ENCODE assay signal across 10 cellular contexts in genomic region chrX:55919367-55920221, GRCh38.
DNase-seq lines count a peak whose midpoint lies in the region; ATAC-seq, FAIRE-seq and TF ChIP-seq lines count a peak whose summit lies in the region.
"Had no signal": no experiment of that assay in that cellular context is flagged by ENCODE, and none has a peak within 500 bp of the region (broad histone marks: within the 10 kb centered on the region; RNA-seq: fewer than 3 reads in every experiment).

No MANE protein-coding gene starts in this region.

- peak; percentile 46 for TF ChIP-seq RAD21 in GM12878 (IDR thresholded peaks at IDR 0.05; ENCODE audit: insufficient read depth, low read depth, low read length)

- peak overlapping the region; percentile 41 for H2AFZ ChIP-seq in GM12878 (ENCODE audit: control insufficient read depth, low read depth, low read length)

- FAIRE-seq in GM12878 (lab: Jason Lieb, UNC) = peak; percentile 93

- peak overlapping the region; percentile 83 for H3K4me2 ChIP-seq in GM12878 (ENCODE audit: control insufficient read depth, insufficient read depth)

- H3K4me1 Mint-ChIP-seq in activated naive CD4-positive, alpha-beta T cell treated with anti-CD3 and anti-CD28 coated beads, Interleukin-2, amount 10 ng/mL, durations not matched to agents 7 days and 5 days = no peaks in the 10 kb centered on the region
- H3K4me1 Mint-ChIP-seq: nephron progenitor cell had no signal

- H3K36me3 ChIP-seq in GM12878 (ENCODE audit: control insufficient read depth in 2 of 2, insufficient read depth in 2 of 2, low read length in 1 of 2) = no peaks in the 10 kb centered on the region
- H3K36me3 ChIP-seq in suprapubic skin = no peaks in the 10 kb centered on the region

- H3K9me3 ChIP-seq in GM12878 (replicated peaks; ENCODE audit: control insufficient read depth, insufficient read depth, low read length) (no peaks in the 10 kb centered on the region; the same call in 2 of the 3 replicates), suprapubic skin (no peaks in the 10 kb centered on the region)

- BruUV-seq in GM12878 (replicated peaks; lab: Mats Ljungman, UMichigan) = no TSS peak

- CTCF ChIA-PET in GM12878 (lab: Yijun Ruan, JAX) = interaction anchor here (0.6 to 2.3 kb wide), 21 partner anchors 10 to 809 kb away, joined by 3 to 33 read pairs (median 4); partner anchors contain the start of genes NBDY and RRAGB
- CTCF ChIA-PET in activated naive CD4-positive, alpha-beta T cell treated with anti-CD3 and anti-CD28 coated beads, Interleukin-2, amount 10 ng/mL, durations not matched to agents 7 days and 5 days (lab: Charles Lee) = interaction anchor here (1.3 kb wide), 1 partner anchor 12 kb away, joined by 3 read pairs; no protein-coding TSS in a partner anchor

- DNase-seq in GM12878 (ENCODE audit: low read depth, low spot score) (peak; percentile 85), occipital lobe (lab: John Stamatoyannopoulos, UW) (no peak), suprapubic skin (ENCODE audit: low spot score in 2 of 2) (no peak)
- DNase-seq in stimulated activated CD8-positive, alpha-beta memory T cell treated with anti-CD3 and anti-CD28 coated beads, Interleukin-4, amount 100 ng/mL, for 48 hours = no peak
- DNase-seq in activated naive CD4-positive, alpha-beta T cell treated with anti-CD3 and anti-CD28 coated beads, Interleukin-2, amount 10 ng/mL, durations not matched to agents 7 days and 5 days = no peak
- DNase-seq: activated naive CD4-positive, alpha-beta T cell treated with Interleukin-2 at 50 U/mL for 16 hours; nephron progenitor cell had no signal

- peak overlapping the region; percentile 73 for H3K9ac ChIP-seq in GM12878 (ENCODE audit: control insufficient read depth, insufficient read depth, low read length)

- TF ChIP-seq CTCF in GM12878 (IDR thresholded peaks at IDR 0.05 in 2 of 3, conservative IDR thresholded peaks at IDR 0.05 in 1 of 3; ENCODE audit: control insufficient read depth in 2 of 3, extremely low read depth in 1 of 3, insufficient read depth in 1 of 3, low read depth in 3 of 3, low read length in 3 of 3) (peak; percentile 23 to 31 (median 25); a peak in 3 of 6 replicates), suprapubic skin (IDR thresholded peaks at IDR 0.05) (no peak)

- no peaks in the 10 kb centered on the region for H3K27me3 Mint-ChIP-seq in activated naive CD4-positive, alpha-beta T cell treated with anti-CD3 and anti-CD28 coated beads, Interleukin-2, amount 10 ng/mL, durations not matched to agents 7 days and 5 days

- H3K9me3 Mint-ChIP-seq in activated naive CD4-positive, alpha-beta T cell treated with anti-CD3 and anti-CD28 coated beads, Interleukin-2, amount 10 ng/mL, durations not matched to agents 7 days and 5 days = peaks cover 15% of the 10 kb centered on the region

- RAD21 ChIA-PET in GM12878 (lab: Charles Lee; ENCODE audit: unreplicated experiment) = interaction anchor here (0.6 to 3.0 kb wide), 12 partner anchors 11 to 1280 kb away, joined by 3 to 43 read pairs (median 6); partner anchors contain the start of gene RRAGB

- TF ChIP-seq EP300 in GM12878 (IDR thresholded peaks at IDR 0.05; ENCODE audit: borderline replicate concordance in 1 of 2, control insufficient read depth in 1 of 2, low read depth in 2 of 2, low read length in 2 of 2) (peak; percentile 71 to 80), suprapubic skin (IDR thresholded peaks at IDR 0.05) (no peak)

- H3K27ac Mint-ChIP-seq in activated naive CD4-positive, alpha-beta T cell treated with anti-CD3 and anti-CD28 coated beads, Interleukin-2, amount 10 ng/mL, durations not matched to agents 7 days and 5 days = no peak overlapping the region
- H3K27ac Mint-ChIP-seq: nephron progenitor cell had no signal

- in situ Hi-C loops in GM12878 (cut with MboI) = no loop called here

- TF ChIP-seq POLR2A in GM12878 (IDR thresholded peaks at IDR 0.05; ENCODE audit: low read depth, low read length) (peak; percentile 60; the same call in 1 of the 2 replicates), suprapubic skin (IDR thresholded peaks at IDR 0.05) (no peak)

- H3K36me3 Mint-ChIP-seq in activated naive CD4-positive, alpha-beta T cell treated with anti-CD3 and anti-CD28 coated beads, Interleukin-2, amount 10 ng/mL, durations not matched to agents 7 days and 5 days = no peaks in the 10 kb centered on the region

- H3K4me1 ChIP-seq in GM12878 (ENCODE audit: control insufficient read depth, insufficient read depth, low read length) = peaks cover 7% of the 10 kb centered on the region
- no peaks in the 10 kb centered on the region for H3K4me1 ChIP-seq in suprapubic skin

- H3K27ac ChIP-seq in GM12878 (ENCODE audit: control insufficient read depth, insufficient read depth) (peak overlapping the region; percentile 89), suprapubic skin (no peak overlapping the region)

- POLR2A ChIA-PET in GM12878 (lab: Charles Lee) = interaction anchor here (0.5 to 2.4 kb wide), 4 partner anchors 10 to 164 kb away, joined by 3 to 10 read pairs (median 4); no protein-coding TSS in a partner anchor

- intact Hi-C loops in GM12878 (cut with micrococcal nuclease; ENCODE audit: unreplicated experiment) = loop anchor here (1.0 to 10.0 kb wide), 8 partner anchors 10 to 813 kb away; partner anchors contain the start of gene KLF8

- peaks cover 12% of the 10 kb centered on the region for H3K79me2 ChIP-seq in GM12878 (ENCODE audit: control insufficient read depth, insufficient read depth, low read length)

- H3K27me3 ChIP-seq in GM12878 (replicated peaks in 1 of 2; ENCODE audit: control insufficient read depth in 2 of 2, insufficient read depth in 2 of 2, low read length in 1 of 2) (no peaks in the 10 kb centered on the region), suprapubic skin (no peaks in the 10 kb centered on the region)

- no peak overlapping the region for H3K4me3 ChIP-seq in GM12878
- H3K4me3 ChIP-seq in suprapubic skin = no peak overlapping the region

- peak; percentile 95 for ATAC-seq in GM18502 (IDR thresholded peaks at IDR 0.05; ENCODE audit: poor library complexity, unreplicated experiment)
- ATAC-seq in GM21381 (IDR thresholded peaks at IDR 0.05; ENCODE audit: unreplicated experiment) = peak; percentile 92
- ATAC-seq in HG03175 (IDR thresholded peaks at IDR 0.05; ENCODE audit: unreplicated experiment) = peak; percentile 90
- peak; percentile 86 for ATAC-seq in GM12878

- SMC1A ChIA-PET in GM12878 (lab: Charles Lee; ENCODE audit: uncharacterized antibody, unreplicated experiment) = interaction anchor here (0.6 to 5.1 kb wide), 14 partner anchors 11 to 808 kb away, joined by 3 to 45 read pairs (median 6); no protein-coding TSS in a partner anchor

- WGBS in GM12878 (ENCODE audit: insufficient coverage, insufficient replicate concordance, low lambda C conversion rate, missing lambda C conversion rate) = 3% methylated on average over 12 of the region's 12 CpGs
- WGBS in suprapubic skin = 66% methylated on average over 12 of the region's 12 CpGs

- H3K4me3 Mint-ChIP-seq in activated naive CD4-positive, alpha-beta T cell treated with anti-CD3 and anti-CD28 coated beads, Interleukin-2, amount 10 ng/mL, durations not matched to agents 7 days and 5 days = no peak overlapping the region
- H3K4me3 Mint-ChIP-seq: nephron progenitor cell had no signal

- H4K20me1 ChIP-seq in GM12878 (ENCODE audit: control insufficient read depth, insufficient read depth) = no peaks in the 10 kb centered on the region

TF ChIP-seq in GM12878, 131 proteins besides CTCF, POLR2A, EP300 and RAD21 (continues in another document):
- TF ChIP-seq IKZF2 (IDR thresholded peaks at IDR 0.05) (peak; percentile 98), SREBF1 (IDR thresholded peaks at IDR 0.05; ENCODE audit: low read length) (no peak), FOXK2 (IDR thresholded peaks at IDR 0.05) (no peak), RELB (IDR thresholded peaks at IDR 0.05; ENCODE audit: low read depth) (peak; percentile 92), KAT2A (conservative IDR thresholded peaks at IDR 0.05; ENCODE audit: control insufficient read depth, low read depth, low read length) (no peak), SPI1 (IDR thresholded peaks at IDR 0.05; ENCODE audit: borderline replicate concordance, insufficient read depth, low read depth, low read length) (peak; percentile 93), MTA2 (IDR thresholded peaks at IDR 0.05; ENCODE audit: low read depth) (peak; percentile 84), SRF (IDR thresholded peaks at IDR 0.05; ENCODE audit: low read depth in 2 of 2, low read length in 2 of 2) (0 out of 4 replicates have a peak, but pooled peaks of 1 of the 2 experiments have one; percentile 39), CHD2 (IDR thresholded peaks at IDR 0.05; ENCODE audit: borderline replicate concordance, low read depth, low read length) (0 out of 2 replicates have a peak, but pooled peaks have one; percentile 36), PAX5 (IDR thresholded peaks at IDR 0.05; ENCODE audit: borderline replicate concordance, low read depth, low read length) (peak; percentile 98), JUND (IDR thresholded peaks at IDR 0.05; ENCODE audit: low read depth, low read length) (peak; percentile 79), SUPT20H (IDR thresholded peaks at IDR 0.05; ENCODE audit: borderline replicate concordance, control insufficient read depth, low read depth, low read length) (no peak), TAF1 (IDR thresholded peaks at IDR 0.05; ENCODE audit: borderline replicate concordance, low read depth, low read length) (peak; percentile 15; the same call in 1 of the 2 replicates)
- TF ChIP-seq, protein P1, sequence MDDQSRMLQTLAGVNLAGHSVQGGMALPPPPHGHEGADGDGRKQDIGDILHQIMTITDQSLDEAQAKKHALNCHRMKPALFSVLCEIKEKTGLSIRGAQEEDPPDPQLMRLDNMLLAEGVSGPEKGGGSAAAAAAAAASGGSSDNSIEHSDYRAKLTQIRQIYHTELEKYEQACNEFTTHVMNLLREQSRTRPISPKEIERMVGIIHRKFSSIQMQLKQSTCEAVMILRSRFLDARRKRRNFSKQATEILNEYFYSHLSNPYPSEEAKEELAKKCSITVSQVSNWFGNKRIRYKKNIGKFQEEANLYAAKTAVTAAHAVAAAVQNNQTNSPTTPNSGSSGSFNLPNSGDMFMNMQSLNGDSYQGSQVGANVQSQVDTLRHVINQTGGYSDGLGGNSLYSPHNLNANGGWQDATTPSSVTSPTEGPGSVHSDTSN (IDR thresholded peaks at IDR 0.05; ENCODE audit: insufficient replicate concordance, low read depth, low read length) = no peak

Comparison
In these comparisons a context has a peak if more than half of its experiments do, and no peak if none do; other contexts are left out.
1. CTCF ChIP-seq: peak in GM12878 (3 of 3); none in suprapubic skin (0 of 2).
2. Peak in every context shown above with its lines, with median percentiles within 50 percentile points of each other: ATAC-seq.